8 cellular contexts compared by ENCODE assay signal in the genomic region with DNA sequence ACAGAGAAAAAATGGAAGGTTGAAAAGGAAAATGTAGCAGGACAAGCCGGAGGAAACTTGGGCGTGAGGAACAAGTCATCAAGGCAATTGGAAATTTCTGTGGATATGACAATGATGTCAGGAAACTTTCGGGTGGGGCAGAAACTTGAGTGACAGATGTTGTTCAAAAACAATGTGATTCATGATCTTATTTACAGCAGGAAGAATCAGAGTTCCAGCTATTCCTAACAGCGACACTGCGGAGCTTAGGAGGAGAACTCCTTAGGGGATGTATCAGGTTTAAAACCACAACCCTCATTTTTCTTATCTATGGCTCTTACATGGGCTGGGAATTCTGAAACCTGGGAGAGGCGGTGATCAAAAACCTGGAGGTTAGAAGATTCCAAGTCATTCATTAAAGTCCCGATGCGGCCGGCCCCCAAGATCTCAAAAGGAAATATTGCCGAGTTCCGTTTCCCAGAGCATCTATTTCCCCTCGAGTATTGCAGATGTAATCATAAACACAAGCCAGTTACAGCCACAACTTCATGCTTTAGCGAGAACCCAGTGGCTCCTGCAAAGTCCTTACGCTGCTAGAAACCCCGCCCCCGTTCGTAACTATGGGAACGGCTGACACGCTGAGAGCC. TPM values are rescaled to one million over a fixed set of nuclear protein-coding genes. Genes with fewer than 3 reads are reported as not detected.
DNase-seq lines count a peak whose midpoint lies in the region; ATAC-seq and TF ChIP-seq lines count a peak whose summit lies in the region.

No MANE protein-coding gene starts in this region.

- no peaks in the 10 kb centered on the region for H3K9me2 ChIP-seq in GM23248 (ENCODE audit: insufficient read depth)
- H3K9me2 ChIP-seq in OCI-LY7 (ENCODE audit: insufficient read depth, low read length), result no peaks in the 10 kb centered on the region

- peak overlapping the region; percentile 86 for H2AFZ ChIP-seq in GM23248
- H2AFZ ChIP-seq in OCI-LY7 (ENCODE audit: low read length), result no peak overlapping the region

- POLR2A ChIA-PET in OCI-LY7 (lab: Charles Lee), result interaction anchor here (0.7 kb wide), 1 partner anchor 1039 kb away, joined by 3 read pairs; no protein-coding TSS in a partner anchor

- H3K9ac ChIP-seq in GM23248, result peak overlapping the region; percentile 74

- intact Hi-C loops in psoas muscle (cut with DNase I), result loop anchor here in 1 of 2 donors (5.0 kb wide), 1 partner anchor 37 kb away; no protein-coding TSS in a partner anchor
- intact Hi-C loops in OCI-LY7 (cut with micrococcal nuclease; ENCODE audit: unreplicated experiment), result no loop called here

- H3K4me1 ChIP-seq in GM23248 (ENCODE audit: insufficient read depth) (peaks cover 17% of the 10 kb centered on the region), psoas muscle (peaks cover 11% of the 10 kb centered on the region), OCI-LY7 (ENCODE audit: insufficient read depth, low read length, poor library complexity, severe bottlenecking) (no peaks in the 10 kb centered on the region)

- H3F3A ChIP-seq in GM23248 (ENCODE audit: insufficient read depth), result 0 out of 2 replicates have a peak, but pooled peaks cover 3% of the 10 kb centered on the region

- CTCF ChIA-PET in OCI-LY7 (lab: Charles Lee; ENCODE audit: unreplicated experiment), result no interaction called here

- no peaks in the 10 kb centered on the region for H3K27me3 ChIP-seq in GM23248 (replicated peaks; ENCODE audit: insufficient read depth)
- H3K27me3 ChIP-seq in psoas muscle (ENCODE audit: insufficient read depth in 3 of 3, low read length in 2 of 3), result no peaks in the 10 kb centered on the region

- H4K20me1 ChIP-seq in GM23248 (ENCODE audit: insufficient read depth), result no peaks in the 10 kb centered on the region
- no peaks in the 10 kb centered on the region for H4K20me1 ChIP-seq in OCI-LY7 (ENCODE audit: insufficient read depth, low read length)

- peak; percentile 3 for ATAC-seq in SK-N-SH treated with all-trans-retinoic acid at 6 μM for 48 hours
- ATAC-seq in psoas muscle, result peak in 3 of 4 donors; percentile 7 to 36 (median 29)

- no TSS peak for BruUV-seq in OCI-LY7 (replicated peaks; lab: Mats Ljungman, UMichigan)

- 2 to 3% methylated on average over 19 of the region's 19 CpGs for WGBS in GM23248 (ENCODE audit: low coverage in 1 of 2, low lambda C conversion rate in 2 of 2, missing lambda C conversion rate in 2 of 2), 2 experiments
- 3 to 5% (median 4%) methylated on average over 19 of the region's 19 CpGs for WGBS in psoas muscle, 3 donors

- H3K79me2 ChIP-seq in GM23248 (ENCODE audit: insufficient read depth) (peaks cover 40% of the 10 kb centered on the region), OCI-LY7 (ENCODE audit: insufficient read depth, low read depth, low read length) (no peaks in the 10 kb centered on the region)

- peak overlapping the region; percentile 61 for H3K27ac ChIP-seq in GM23248
- H3K27ac ChIP-seq in psoas muscle, result peak overlapping the region; percentile 95
- no peak overlapping the region for H3K27ac ChIP-seq in OCI-LY7 (ENCODE audit: low read depth, low read length, poor library complexity, severe bottlenecking)

- H3K4me2 ChIP-seq in GM23248 (ENCODE audit: unreplicated experiment), result peak overlapping the region; percentile 85
- no peak overlapping the region for H3K4me2 ChIP-seq in OCI-LY7 (ENCODE audit: low read length)

- in situ Hi-C loops in GM23248 (cut with MboI), result no loop called here

- H3K36me3 ChIP-seq in GM23248 (ENCODE audit: low read depth) (no peaks in the 10 kb centered on the region), psoas muscle (ENCODE audit: insufficient read depth in 1 of 2, low read depth in 1 of 2) (no peaks in the 10 kb centered on the region), OCI-LY7 (ENCODE audit: insufficient read depth, low read length) (no peaks in the 10 kb centered on the region)

- no peaks in the 10 kb centered on the region for H3K9me3 ChIP-seq in GM23248 (ENCODE audit: low read depth)
- no peaks in the 10 kb centered on the region for H3K9me3 ChIP-seq in psoas muscle
- no peaks in the 10 kb centered on the region for H3K9me3 ChIP-seq in OCI-LY7 (ENCODE audit: low read length)

- peak overlapping the region; percentile 72 for H3K4me3 ChIP-seq in GM23248
- H3K4me3 ChIP-seq in fibroblast of pulmonary artery (replicated peaks; ENCODE audit: low read depth, low read length), result peak overlapping the region; percentile 57
- H3K4me3 ChIP-seq in psoas muscle, result peak overlapping the region; percentile 94
- no peak overlapping the region for H3K4me3 ChIP-seq in OCI-LY7 (ENCODE audit: low read depth, low read length, poor library complexity, severe bottlenecking)

- DNase-seq in GM23248, result no peak
- no peak for DNase-seq in fibroblast of pulmonary artery (ENCODE audit: low read depth)
- no peak for DNase-seq in psoas muscle
- no peak for DNase-seq in OCI-LY7 (ENCODE audit: low spot score)
- no peak for DNase-seq in DMS114 treated with DMSO at 0.1 percent for 48 hours (lab: John Stamatoyannopoulos, UW; ENCODE audit: unreplicated experiment)
- DNase-seq in NCI-H1105 treated with DMSO at 0.1 percent for 48 hours (lab: John Stamatoyannopoulos, UW), result no peak
- DNase-seq in NOMO-1 treated with DMSO at 0.1 percent for 48 hours (lab: John Stamatoyannopoulos, UW; ENCODE audit: unreplicated experiment), result no peak

- TF ChIP-seq CTCF in fibroblast of pulmonary artery (IDR thresholded peaks at IDR 0.05; ENCODE audit: low read length, missing control alignments) (no peak), psoas muscle (IDR thresholded peaks at IDR 0.05) (no peak), OCI-LY7 (conservative IDR thresholded peaks at IDR 0.05; ENCODE audit: low read length) (no peak)

TF ChIP-seq in SK-N-SH treated with all-trans-retinoic acid at 6 μM for 48 hours, 23 proteins besides CTCF, POLR2A, EP300 and RAD21:
- no peak for TF ChIP-seq ZC3H10 (CRISPR knock-in tag; IDR thresholded peaks at IDR 0.05)
- TF ChIP-seq ISL1 (CRISPR knock-in tag; IDR thresholded peaks at IDR 0.05), result no peak
- no peak for TF ChIP-seq ZFP3 (CRISPR knock-in tag; IDR thresholded peaks at IDR 0.05)
- no peak for TF ChIP-seq BACH2 (CRISPR knock-in tag; IDR thresholded peaks at IDR 0.05; ENCODE audit: borderline replicate concordance)
- TF ChIP-seq TCF4 (CRISPR knock-in tag; IDR thresholded peaks at IDR 0.05; ENCODE audit: borderline replicate concordance), result no peak
- TF ChIP-seq, protein P1, sequence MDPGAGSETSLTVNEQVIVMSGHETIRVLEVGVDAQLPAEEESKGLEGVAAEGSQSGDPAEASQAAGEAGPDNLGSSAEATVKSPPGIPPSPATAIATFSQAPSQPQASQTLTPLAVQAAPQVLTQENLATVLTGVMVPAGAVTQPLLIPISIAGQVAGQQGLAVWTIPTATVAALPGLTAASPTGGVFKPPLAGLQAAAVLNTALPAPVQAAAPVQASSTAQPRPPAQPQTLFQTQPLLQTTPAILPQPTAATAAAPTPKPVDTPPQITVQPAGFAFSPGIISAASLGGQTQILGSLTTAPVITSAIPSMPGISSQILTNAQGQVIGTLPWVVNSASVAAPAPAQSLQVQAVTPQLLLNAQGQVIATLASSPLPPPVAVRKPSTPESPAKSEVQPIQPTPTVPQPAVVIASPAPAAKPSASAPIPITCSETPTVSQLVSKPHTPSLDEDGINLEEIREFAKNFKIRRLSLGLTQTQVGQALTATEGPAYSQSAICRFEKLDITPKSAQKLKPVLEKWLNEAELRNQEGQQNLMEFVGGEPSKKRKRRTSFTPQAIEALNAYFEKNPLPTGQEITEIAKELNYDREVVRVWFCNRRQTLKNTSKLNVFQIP (CRISPR knock-in tag; IDR thresholded peaks at IDR 0.05; ENCODE audit: borderline replicate concordance, low read depth), result no peak
- TF ChIP-seq TOX (CRISPR knock-in tag; IDR thresholded peaks at IDR 0.05; ENCODE audit: borderline replicate concordance), result no peak
- no peak for TF ChIP-seq PPARA (CRISPR knock-in tag; IDR thresholded peaks at IDR 0.05; ENCODE audit: borderline replicate concordance)
- TF ChIP-seq SNAI2 (CRISPR knock-in tag; IDR thresholded peaks at IDR 0.05), result no peak
- TF ChIP-seq CSDC2 (CRISPR knock-in tag; IDR thresholded peaks at IDR 0.05), result no peak
- TF ChIP-seq, protein P2, sequence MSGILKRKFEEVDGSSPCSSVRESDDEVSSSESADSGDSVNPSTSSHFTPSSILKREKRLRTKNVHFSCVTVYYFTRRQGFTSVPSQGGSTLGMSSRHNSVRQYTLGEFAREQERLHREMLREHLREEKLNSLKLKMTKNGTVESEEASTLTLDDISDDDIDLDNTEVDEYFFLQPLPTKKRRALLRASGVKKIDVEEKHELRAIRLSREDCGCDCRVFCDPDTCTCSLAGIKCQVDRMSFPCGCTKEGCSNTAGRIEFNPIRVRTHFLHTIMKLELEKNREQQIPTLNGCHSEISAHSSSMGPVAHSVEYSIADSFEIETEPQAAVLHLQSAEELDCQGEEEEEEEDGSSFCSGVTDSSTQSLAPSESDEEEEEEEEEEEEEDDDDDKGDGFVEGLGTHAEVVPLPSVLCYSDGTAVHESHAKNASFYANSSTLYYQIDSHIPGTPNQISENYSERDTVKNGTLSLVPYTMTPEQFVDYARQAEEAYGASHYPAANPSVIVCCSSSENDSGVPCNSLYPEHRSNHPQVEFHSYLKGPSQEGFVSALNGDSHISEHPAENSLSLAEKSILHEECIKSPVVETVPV (CRISPR knock-in tag; IDR thresholded peaks at IDR 0.05), result no peak
- no peak for TF ChIP-seq ZNF70 (CRISPR knock-in tag; IDR thresholded peaks at IDR 0.05)

RNA-seq across cellular contexts. Expression of gene ARRDC4, which starts 0.7 kb away (rescaled TPM):
- total RNA-seq in GM23248 (2014; rRNA removed; shearing (Covaris generic)), result 31.6 and 33.1 TPM in 2 replicates
- polyA plus RNA-seq in GM23248 (2016; fragmentation: Nextera tagmentation; extraction: Ambion mirVana) (14.0 and 15.5 TPM in 2 replicates), psoas muscle (10 to 100 TPM; 13.6 to 30.0 (median 13.8) TPM)
- total RNA-seq in psoas muscle (10 to 100 TPM; 13.1 to 32.6 (median 27.8) TPM), OCI-LY7 (2022) (not detected in 2 replicates)
- total RNA-seq in OCI-LY7 (2014; rRNA removed; shearing (Covaris generic)), result not detected in 2 replicates

Comparison
In these comparisons a context has a peak if more than half of its experiments do, and no peak if none do; other contexts are left out.
1. RNA of gene ARRDC4, which starts 0.7 kb away (total RNA-seq): 31.6 to 33.1 TPM in GM23248 and 13.1 to 32.6 TPM in psoas muscle; not detected in OCI-LY7; every median in the first group is over 10 times any median in the second.